ENCODE assay signal across 32 cellular contexts in the genomic region with DNA sequence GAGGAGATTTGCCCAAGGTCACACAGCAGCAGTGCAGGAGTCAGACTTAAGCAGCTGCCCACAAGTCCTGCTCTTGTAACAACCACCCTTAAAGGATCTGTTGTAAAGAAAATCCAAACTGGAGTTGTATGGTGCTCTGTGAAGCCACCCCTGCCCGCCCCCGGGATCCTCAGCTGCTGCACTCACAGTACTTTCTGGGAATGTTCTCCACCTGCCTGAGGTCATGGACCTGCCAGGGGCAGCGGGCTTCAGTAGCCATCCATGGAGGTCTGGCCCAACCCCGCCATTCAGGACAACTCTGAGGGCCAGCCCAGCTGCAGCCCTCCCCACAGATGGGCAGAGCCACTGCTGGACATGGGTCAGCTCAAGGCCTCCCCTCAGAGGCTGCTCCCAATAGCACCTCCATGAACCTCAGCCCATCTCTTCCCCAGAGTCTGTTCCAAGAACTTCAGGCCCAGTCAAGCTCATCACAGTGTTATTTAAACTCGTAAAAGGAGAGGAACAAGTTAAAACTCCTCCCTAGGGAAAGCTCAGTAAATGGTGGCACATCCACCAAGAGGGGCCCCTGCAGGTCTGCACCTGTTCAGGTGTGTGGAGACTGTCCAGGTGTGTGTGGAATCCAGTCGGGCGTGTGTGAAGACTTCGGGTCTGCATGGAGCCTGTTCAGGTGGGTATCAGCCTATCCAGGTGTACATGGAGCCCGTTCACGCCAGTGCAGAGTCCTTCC. TPM values are rescaled to one million over a fixed set of nuclear protein-coding genes. Genes with fewer than 3 reads are reported as not detected.
DNase-seq lines count a peak whose midpoint lies in the region; ATAC-seq and TF ChIP-seq lines count a peak whose summit lies in the region.
"Had no signal": no experiment of that assay in that cellular context is flagged by ENCODE, and none has a peak within 500 bp of the region (broad histone marks: within the 10 kb centered on the region; RNA-seq: fewer than 3 reads in every experiment).

No MANE protein-coding gene starts in this region.

- no peak overlapping the region for H3K27ac Mint-ChIP-seq in glutamatergic neuron (ENCODE audit: unreplicated experiment)
- H3K27ac Mint-ChIP-seq: activated CD4-positive, alpha-beta memory T cell treated with anti-CD3 and anti-CD28 coated beads for 36 hours; activated naive CD4-positive, alpha-beta T cell treated with anti-CD3 and anti-CD28 coated beads, Interleukin-2, amount 10 ng/mL, durations not matched to agents 7 days and 5 days; activated T-helper 1 cell treated with anti-CD3 and anti-CD28 coated beads, Interleukin-12 subunit alpha, Interleukin-12 subunit beta, Interleukin-2, Interleukin-4 antibody, amounts not matched to agents 30 ng/mL and 10 ng/mL and 1 ng/mL, durations not matched to agents 14 hours and 24 hours and 36 hours; CD4-positive, alpha-beta memory T cell; nephron; T-helper 17 cell had no signal

- no peak overlapping the region for H2BK120ac ChIP-seq in IMR-90 (ENCODE audit: low read depth, low read length)

- no peak for TF ChIP-seq EP300 in ovary (IDR thresholded peaks at IDR 0.05)

- ATAC-seq in IMR-90 (ENCODE audit: low read depth) = no peak
- ATAC-seq: A549; activated CD4-positive, CD25-positive, alpha-beta regulatory T cell treated with anti-CD3 and anti-CD28 coated beads, Interleukin-2, amount 50 U/mL, for 24 hours; right cardiac atrium; SK-N-SH treated with all-trans-retinoic acid at 6 μM for 48 hours; T-helper 17 cell had no signal

- no peak overlapping the region for H4K5ac ChIP-seq in IMR-90 (ENCODE audit: low read depth, low read length)

- H3K4me2 ChIP-seq in IMR-90 (ENCODE audit: low read depth, low read length) = no peak overlapping the region
- H3K4me2 ChIP-seq: A549, PC-9 had no signal

- H3K9ac ChIP-seq in IMR-90 (ENCODE audit: low read depth, low read length) = no peak overlapping the region
- H3K9ac ChIP-seq: parathyroid adenoma had no signal

- no peaks in the 10 kb centered on the region for H3K9me3 ChIP-seq in IMR-90 (ENCODE audit: control insufficient read depth, insufficient read depth, low read length)
- H3K9me3 ChIP-seq in ovary = no peaks in the 10 kb centered on the region
- H3K9me3 ChIP-seq: A549, MG63, stomach, thyroid gland had no signal

- no peak overlapping the region for H4K91ac ChIP-seq in IMR-90 (ENCODE audit: insufficient read depth, low read depth, low read length)

- H3K4me3 ChIP-seq in IMR-90 (ENCODE audit: insufficient read depth, low read depth, low read length) (no peak overlapping the region), ovary (no peak overlapping the region)
- H3K4me3 ChIP-seq: A549, MG63, PC-9, stomach, thyroid gland had no signal

- no peak overlapping the region for H3K27ac ChIP-seq in IMR-90 (ENCODE audit: insufficient read depth, low read length)
- H3K27ac ChIP-seq in ovary = no peak overlapping the region
- H3K27ac ChIP-seq: A549, parathyroid adenoma, PC-9, stomach, thyroid gland had no signal

- H2AK9ac ChIP-seq in IMR-90 (replicated peaks; ENCODE audit: low read depth, low read length, poor library complexity) = peak overlapping the region; percentile 66

- H3K36me3 Mint-ChIP-seq in glutamatergic neuron (ENCODE audit: unreplicated experiment) = no peaks in the 10 kb centered on the region
- H3K36me3 Mint-ChIP-seq: activated CD4-positive, alpha-beta memory T cell treated with anti-CD3 and anti-CD28 coated beads for 36 hours; activated naive CD4-positive, alpha-beta T cell treated with anti-CD3 and anti-CD28 coated beads, Interleukin-2, amount 10 ng/mL, durations not matched to agents 7 days and 5 days; brain; CD4-positive, alpha-beta memory T cell had no signal

- no peak overlapping the region for H4K8ac ChIP-seq in IMR-90 (ENCODE audit: low read depth in 2 of 2, low read length in 2 of 2)

- H3K4me3 Mint-ChIP-seq in glutamatergic neuron (ENCODE audit: unreplicated experiment) = no peak overlapping the region
- H3K4me3 Mint-ChIP-seq: activated CD4-positive, alpha-beta memory T cell treated with anti-CD3 and anti-CD28 coated beads for 36 hours; activated naive CD4-positive, alpha-beta T cell treated with anti-CD3 and anti-CD28 coated beads, Interleukin-2, amount 10 ng/mL, durations not matched to agents 7 days and 5 days; activated T-helper 1 cell treated with anti-CD3 and anti-CD28 coated beads, Interleukin-12 subunit alpha, Interleukin-12 subunit beta, Interleukin-2, Interleukin-4 antibody, amounts not matched to agents 30 ng/mL and 10 ng/mL and 1 ng/mL, durations not matched to agents 14 hours and 24 hours and 36 hours; brain; CD4-positive, alpha-beta memory T cell; nephron; T-helper 17 cell had no signal

- TF ChIP-seq POLR2A in IMR-90 (IDR thresholded peaks at IDR 0.05; ENCODE audit: low read depth, low read length) = no peak
- TF ChIP-seq POLR2A in ovary (IDR thresholded peaks at IDR 0.05) = no peak

- 0 out of 2 replicates have a peak overlapping the region, but pooled peaks have one; percentile 12 for H2AK5ac ChIP-seq in IMR-90 (ENCODE audit: low read depth, low read length)

- in situ Hi-C loops in IMR-90 (cut with MboI; ENCODE audit: low sequenced_read_pairs) = no loop called here

- H2BK20ac ChIP-seq in IMR-90 (ENCODE audit: low read depth, low read length) = no peak overlapping the region

- H3K36me3 ChIP-seq in IMR-90 (ENCODE audit: control insufficient read depth, insufficient read depth, low read length) (no peaks in the 10 kb centered on the region), ovary (no peaks in the 10 kb centered on the region)
- H3K36me3 ChIP-seq: MG63, stomach, thyroid gland had no signal

- TF ChIP-seq CTCF in IMR-90 (conservative IDR thresholded peaks at IDR 0.05; ENCODE audit: low read depth, low read length) (no peak), ovary (IDR thresholded peaks at IDR 0.05) (no peak), glutamatergic neuron (IDR thresholded peaks at IDR 0.05; ENCODE audit: partially characterized antibody, unreplicated experiment) (no peak)

- CTCF ChIA-PET in IMR-90 (lab: Yijun Ruan, JAX) = no interaction called here

- peaks cover 1% of the 10 kb centered on the region for H3K4me1 Mint-ChIP-seq in glutamatergic neuron (ENCODE audit: low read depth, unreplicated experiment)

- H3K79me1 ChIP-seq in IMR-90 (ENCODE audit: low read depth in 1 of 2, low read length in 2 of 2) = no peaks in the 10 kb centered on the region

- no peak for TF ChIP-seq RAD21 in IMR-90 (IDR thresholded peaks at IDR 0.05; ENCODE audit: low read length)

- H3K23ac ChIP-seq in IMR-90 (ENCODE audit: low read depth, low read length) = no peak overlapping the region

- POLR2A ChIA-PET in IMR-90 (lab: Charles Lee; ENCODE audit: unreplicated experiment) = no interaction called here

- no peak overlapping the region for H3K18ac ChIP-seq in IMR-90 (ENCODE audit: low read depth, low read length)

- no peak overlapping the region for H2BK5ac ChIP-seq in IMR-90 (ENCODE audit: low read depth, low read length, poor library complexity, severe bottlenecking)

- H3K27me3 Mint-ChIP-seq in glutamatergic neuron (ENCODE audit: unreplicated experiment) = peaks cover 4% of the 10 kb centered on the region
- H3K27me3 Mint-ChIP-seq: activated CD4-positive, alpha-beta memory T cell treated with anti-CD3 and anti-CD28 coated beads for 36 hours; CD4-positive, alpha-beta memory T cell had no signal

- 0 out of 2 replicates have a peak, but pooled peaks cover 8% of the 10 kb centered on the region for H3K9me1 ChIP-seq in IMR-90 (ENCODE audit: insufficient read depth, low read length)

- H3K56ac ChIP-seq in IMR-90 (ENCODE audit: extremely low read depth, insufficient read depth, low read length) = no peak overlapping the region

- peak; percentile 45 for DNase-seq in activated effector memory CD4-positive, alpha-beta T cell treated with anti-CD3 and anti-CD28 coated beads, Interleukin-2, amount 50 U/mL, for 16 hours
- no peak for DNase-seq in activated effector memory CD4-positive, alpha-beta T cell treated with Interleukin-2 at 50 U/mL for 16 hours
- DNase-seq in IMR-90 = no peak
- peak; percentile 44 for DNase-seq in islet precursor cell
- peak in 3 of 5 donors; percentile 3 to 23 (median 7) for DNase-seq in ovary
- DNase-seq in NCI-H1092 treated with DMSO at 0.1 percent for 48 hours (lab: John Stamatoyannopoulos, UW) = no peak
- no peak for DNase-seq in stimulated activated CD4-positive, alpha-beta T cell treated with anti-CD3 and anti-CD28 coated beads, Interleukin-1b, Interleukin-23, amount 100 ng/mL, for 48 hours
- DNase-seq in glutamatergic neuron = no peak
- DNase-seq: activated CD4-positive, alpha-beta memory T cell treated with anti-CD3 and anti-CD28 coated beads for 36 hours; AML-193; amniotic stem cell; CD4-positive, alpha-beta memory T cell; DMS 273 treated with DMSO at 0.1 percent for 48 hours; effector CD4-positive, alpha-beta T cell; KG1; MG63; NCI-H1105 treated with DMSO at 0.1 percent for 48 hours; NCI-H187 treated with DMSO at 0.1 percent for 48 hours; NCI-H526 treated with DMSO at 0.1 percent for 48 hours; PC-9; stomach; T-helper 17 cell; thyroid gland had no signal

- H4K20me1 ChIP-seq in IMR-90 (ENCODE audit: insufficient read depth, low read length) = no peaks in the 10 kb centered on the region

- no TSS peak for BruUV-seq in IMR-90 (replicated peaks; lab: Mats Ljungman, UMichigan)

- no peaks in the 10 kb centered on the region; the same call in 1 of the 2 replicates for H3K27me3 ChIP-seq in IMR-90 (ENCODE audit: control insufficient read depth, insufficient read depth, low read length)
- no peaks in the 10 kb centered on the region for H3K27me3 ChIP-seq in ovary
- H3K27me3 ChIP-seq: MG63, thyroid gland had no signal

- H3K9me3 Mint-ChIP-seq in glutamatergic neuron (ENCODE audit: unreplicated experiment) = peaks cover 1% of the 10 kb centered on the region
- H3K9me3 Mint-ChIP-seq: activated CD4-positive, alpha-beta memory T cell treated with anti-CD3 and anti-CD28 coated beads for 36 hours; activated naive CD4-positive, alpha-beta T cell treated with anti-CD3 and anti-CD28 coated beads, Interleukin-2, amount 10 ng/mL, durations not matched to agents 7 days and 5 days; activated T-helper 1 cell treated with anti-CD3 and anti-CD28 coated beads, Interleukin-12 subunit alpha, Interleukin-12 subunit beta, Interleukin-2, Interleukin-4 antibody, amounts not matched to agents 30 ng/mL and 10 ng/mL and 1 ng/mL, durations not matched to agents 14 hours and 24 hours and 36 hours; nephron had no signal

- no peak overlapping the region for H3K4ac ChIP-seq in IMR-90 (ENCODE audit: low read depth, low read length)

- no peaks in the 10 kb centered on the region for H3K4me1 ChIP-seq in IMR-90 (ENCODE audit: control insufficient read depth, insufficient read depth, low read length)
- no peaks in the 10 kb centered on the region for H3K4me1 ChIP-seq in ovary (ENCODE audit: insufficient read depth)
- H3K4me1 ChIP-seq: A549, parathyroid adenoma, stomach, thyroid gland had no signal

- intact Hi-C loops in IMR-90 (cut with micrococcal nuclease) (no loop called here), ovary (cut with DNase I) (no loop called here)

- H2AFZ ChIP-seq in IMR-90 (replicated peaks; ENCODE audit: low read length, poor library complexity) = peak overlapping the region; percentile 56
- H2AFZ ChIP-seq: parathyroid adenoma, PC-9 had no signal

- no peak overlapping the region for H3K14ac ChIP-seq in IMR-90 (replicated peaks; ENCODE audit: low read depth, low read length)

- H2BK15ac ChIP-seq in IMR-90 (ENCODE audit: low read depth, low read length) = no peak overlapping the region

- dilution Hi-C loops in IMR-90 (cut with HindIII; ENCODE audit: low sequenced_read_pairs, unreplicated experiment) = no loop called here

- WGBS in IMR-90 (ENCODE audit: extremely low coverage in 2 of 2, insufficient read length in 1 of 2), 2 experiments = 86% methylated on average over 4 of the region's 10 CpGs; no CpG with 5 or more reads in 1 of the 2 experiments
- WGBS in ovary, 3 donors = 91 to 95% (median 91%) methylated on average over 10 of the region's 10 CpGs

RNA-seq across cellular contexts. Expression of a gene that starts 39.4 kb away (rescaled TPM):
- total RNA-seq in IMR-90 (2012; rRNA removed) = 16.0 and 18.6 TPM in 2 replicates
- 211 and 222 TPM in 2 replicates for polyA plus RNA-seq in IMR-90 (2012; rRNA removed)
- polyA plus RNA-seq in IMR-90 (2012; cell fraction: cytosol; rRNA removed) = 148 and 334 TPM in 2 replicates
- polyA plus RNA-seq in IMR-90 (2012; cell fraction: nucleus; rRNA removed; ENCODE audit: low replicate concordance) = 193 and 494 TPM in 2 replicates
- total RNA-seq in ovary = 100 to 1,000 TPM in 1 of 7 donors, 10 to 100 TPM in 6; 27.2 to 149 (median 73.3) TPM
- 10 to 100 TPM in 1 of 2 donors, 1 to 10 TPM in 1; 2.9 to 63.3 TPM for polyA plus RNA-seq in ovary
- total RNA-seq in glutamatergic neuron (ENCODE audit: unreplicated experiment) = 155 TPM

Comparison
In these comparisons a context has a peak if more than half of its experiments do, and no peak if none do; other contexts are left out.
1. DNase-seq: peak in activated effector memory CD4-positive, alpha-beta T cell treated with anti-CD3 and anti-CD28 coated beads, Interleukin-2, amount 50 U/mL, for 16 hours (single experiment), islet precursor cell (single experiment) and ovary (3 of 5); none in activated effector memory CD4-positive, alpha-beta T cell treated with Interleukin-2 at 50 U/mL for 16 hours (single experiment), IMR-90 (single experiment), NCI-H1092 treated with DMSO at 0.1 percent for 48 hours (single experiment), stimulated activated CD4-positive, alpha-beta T cell treated with anti-CD3 and anti-CD28 coated beads, Interleukin-1b, Interleukin-23, amount 100 ng/mL, for 48 hours (single experiment) and glutamatergic neuron (single experiment).